ENCODE assay signal across 8 cellular contexts in the genomic region with DNA sequence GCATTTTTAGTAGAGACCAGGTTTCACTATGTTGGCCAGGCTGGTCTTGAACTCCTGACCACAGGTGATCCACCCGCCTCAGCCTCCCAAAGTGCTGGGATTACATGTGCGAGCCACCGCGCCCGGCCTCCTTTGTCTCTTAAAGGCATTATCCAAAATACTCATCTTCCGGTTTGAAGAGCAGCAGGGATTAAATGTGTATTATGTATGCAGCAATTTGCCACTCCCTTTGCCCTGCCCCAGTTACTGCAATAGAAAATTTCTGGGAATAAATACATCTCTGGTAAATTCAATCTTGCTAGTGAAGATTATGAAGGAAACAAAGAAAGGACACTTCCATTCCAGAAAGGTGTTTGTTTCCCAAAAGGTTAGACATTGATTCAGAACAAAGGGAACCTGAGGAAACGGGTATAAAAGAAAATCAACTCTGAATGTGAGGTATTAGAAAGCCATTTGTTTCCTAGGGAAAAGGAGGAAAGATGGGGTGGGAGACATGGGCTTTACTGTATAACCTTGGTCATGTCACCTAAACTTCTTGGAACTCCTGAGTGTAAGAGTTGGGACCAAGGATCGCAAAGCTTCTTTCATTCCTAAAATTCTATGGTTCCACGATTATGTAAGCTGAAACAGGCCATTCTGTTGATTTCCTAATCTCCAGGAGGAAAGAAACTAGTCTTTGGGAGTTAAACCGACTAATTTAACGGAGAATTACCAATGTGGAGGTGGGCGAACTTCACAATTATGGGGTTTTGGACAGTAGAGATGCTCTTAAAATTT. TPM values are rescaled to one million over a fixed set of nuclear protein-coding genes. Genes with fewer than 3 reads are reported as not detected.
DNase-seq lines count a peak whose midpoint lies in the region; ATAC-seq, FAIRE-seq and TF ChIP-seq lines count a peak whose summit lies in the region.

No MANE protein-coding gene starts in this region.

- H3K14ac ChIP-seq in mesenchymal stem cell (ENCODE audit: low read length in 2 of 2), result no peak overlapping the region

- no peak overlapping the region for H2BK15ac ChIP-seq in mesenchymal stem cell (ENCODE audit: low read depth, poor library complexity, severe bottlenecking)

- no peak overlapping the region for H4K8ac ChIP-seq in mesenchymal stem cell (ENCODE audit: low read length)

- no peak overlapping the region for H4K91ac ChIP-seq in mesenchymal stem cell (ENCODE audit: low read length)

- H3K4me1 ChIP-seq in body of pancreas (peaks cover 24% of the 10 kb centered on the region), mesenchymal stem cell (ENCODE audit: control insufficient read depth, insufficient read depth, low read depth, low read length) (no peaks in the 10 kb centered on the region)

- H3K27ac ChIP-seq in body of pancreas (peak overlapping the region; percentile 100), mesenchymal stem cell (ENCODE audit: low read length, poor library complexity, severe bottlenecking) (peak overlapping the region; percentile 87)

- FAIRE-seq in RCC 7860 (lab: Jason Lieb, UNC), result no peak

- no peak overlapping the region for H3K23ac ChIP-seq in mesenchymal stem cell (ENCODE audit: low read length in 2 of 2)

- H3K27me3 ChIP-seq in body of pancreas (no peaks in the 10 kb centered on the region), mesenchymal stem cell (ENCODE audit: control insufficient read depth in 1 of 2, insufficient read depth in 1 of 2, low read length in 2 of 2) (no peaks in the 10 kb centered on the region)

- no peak for DNase-seq in CD14-positive monocyte (ENCODE audit: low spot score)
- DNase-seq in LNCaP clone FGC (ENCODE audit: low read depth), result no peak
- no peak for DNase-seq in body of pancreas
- no peak for DNase-seq in mesenchymal stem cell
- DNase-seq in RCC 7860 (ENCODE audit: low spot score), result no peak

- no peak overlapping the region for H2BK5ac ChIP-seq in mesenchymal stem cell (ENCODE audit: low read depth, low read length, poor library complexity, severe bottlenecking)

- H3K36me3 ChIP-seq in body of pancreas (replicated peaks in 1 of 2; ENCODE audit: insufficient read depth in 1 of 2, low read depth in 2 of 2) (no peaks in the 10 kb centered on the region), mesenchymal stem cell (ENCODE audit: control insufficient read depth in 1 of 2, insufficient read depth in 2 of 2, low read depth in 1 of 2, low read length in 2 of 2) (no peaks in the 10 kb centered on the region)

- no peak overlapping the region for H2AFZ ChIP-seq in mesenchymal stem cell (ENCODE audit: low read depth, low read length)

- H3K4me2 ChIP-seq in mesenchymal stem cell (ENCODE audit: low read length, poor library complexity, severe bottlenecking), result peak overlapping the region; percentile 71

- H3K18ac ChIP-seq in mesenchymal stem cell (ENCODE audit: low read depth in 1 of 2, low read length in 2 of 2), result peak overlapping the region; percentile 62 to 69

- H3K9me3 Mint-ChIP-seq in CD14-positive monocyte, result no peaks in the 10 kb centered on the region

- H2AK5ac ChIP-seq in mesenchymal stem cell (ENCODE audit: low read length, severe bottlenecking), result peak overlapping the region; percentile 54

- no peak for ATAC-seq in body of pancreas
- no peak for ATAC-seq in HG02763 (IDR thresholded peaks at IDR 0.05; ENCODE audit: unreplicated experiment)
- no peak for ATAC-seq in HG03045 (IDR thresholded peaks at IDR 0.05; ENCODE audit: unreplicated experiment)
- ATAC-seq in GM18907 (IDR thresholded peaks at IDR 0.05; ENCODE audit: unreplicated experiment), result no peak

- H2BK12ac ChIP-seq in mesenchymal stem cell (ENCODE audit: low read length in 2 of 2), result no peak overlapping the region

- peak overlapping the region; percentile 76 for H3K4me3 ChIP-seq in LNCaP clone FGC (ENCODE audit: low read depth, low read length)
- peak overlapping the region in 1 of 2 donors; percentile 22 for H3K4me3 ChIP-seq in body of pancreas
- peak overlapping the region in 1 of 2 experiments; percentile 91 for H3K4me3 ChIP-seq in mesenchymal stem cell (ENCODE audit: insufficient read depth in 1 of 2, low read depth in 1 of 2, low read length in 2 of 2)

- intact Hi-C loops in CD14-positive monocyte (cut with micrococcal nuclease) (loop anchor here (5.0 to 10.0 kb wide), 5 partner anchors 44 to 799 kb away; partner anchors contain the start of gene CAPRIN1 (in 1 of the 2)), body of pancreas (cut with DNase I) (loop anchor here (10.0 kb wide), 1 partner anchor 69 kb away; no protein-coding TSS in a partner anchor)

- H3K79me1 ChIP-seq in mesenchymal stem cell (replicated peaks; ENCODE audit: low read length, poor library complexity, severe bottlenecking), result no peaks in the 10 kb centered on the region

- H3K36me3 Mint-ChIP-seq in CD14-positive monocyte, result peaks cover under 1 to 1% of the 10 kb centered on the region in 2 donors

- TF ChIP-seq CTCF in CD14-positive monocyte (IDR thresholded peaks at IDR 0.05) (no peak), LNCaP clone FGC (IDR thresholded peaks at IDR 0.05; ENCODE audit: control insufficient read depth, extremely low read depth, insufficient read depth) (no peak), body of pancreas (IDR thresholded peaks at IDR 0.05) (no peak)

- H2BK120ac ChIP-seq in mesenchymal stem cell (ENCODE audit: low read depth, low read length), result no peak overlapping the region

- H3K4me3 Mint-ChIP-seq in CD14-positive monocyte, result peak overlapping the region; percentile 90 to 96

- H3K9me3 ChIP-seq in body of pancreas, result no peaks in the 10 kb centered on the region
- no peaks in the 10 kb centered on the region for H3K9me3 ChIP-seq in mesenchymal stem cell (ENCODE audit: control insufficient read depth, low read length)

- peak overlapping the region; percentile 97 to 99 (median 98) for H3K27ac Mint-ChIP-seq in CD14-positive monocyte

- TF ChIP-seq POLR2A in body of pancreas (IDR thresholded peaks at IDR 0.05), result no peak

- WGBS in body of pancreas, 2 donors, result 67 to 70% methylated on average over 12 of the region's 12 CpGs
- WGBS in mesenchymal stem cell, result 52% methylated on average over 6 of the region's 12 CpGs

- no peaks in the 10 kb centered on the region for H3K27me3 Mint-ChIP-seq in CD14-positive monocyte (ENCODE audit: low read depth in 3 of 3)

- H3K4ac ChIP-seq in mesenchymal stem cell (ENCODE audit: low read depth in 1 of 2, low read length in 2 of 2), result no peak overlapping the region

- peak overlapping the region; percentile 99 for H3K9ac ChIP-seq in mesenchymal stem cell (ENCODE audit: low read length)

- H3K4me1 Mint-ChIP-seq in CD14-positive monocyte, result peaks cover 41% of the 10 kb centered on the region

RNA-seq across cellular contexts. Expression of gene HIPK3, which starts 1.0 kb away (rescaled TPM):
- polyA plus RNA-seq in CD14-positive monocyte, result 10 to 100 TPM; 62.0 to 68.6 TPM
- 10 to 100 TPM; 51.7 to 57.1 TPM for total RNA-seq in body of pancreas
- 23.1 TPM for polyA plus RNA-seq in mesenchymal stem cell (2013, experiment 1 of 2)
- 22.4 TPM for polyA plus RNA-seq in mesenchymal stem cell (2013, experiment 2 of 2)
